Comparison of ENCODE assay signal across 29 cellular contexts in the genomic region with DNA sequence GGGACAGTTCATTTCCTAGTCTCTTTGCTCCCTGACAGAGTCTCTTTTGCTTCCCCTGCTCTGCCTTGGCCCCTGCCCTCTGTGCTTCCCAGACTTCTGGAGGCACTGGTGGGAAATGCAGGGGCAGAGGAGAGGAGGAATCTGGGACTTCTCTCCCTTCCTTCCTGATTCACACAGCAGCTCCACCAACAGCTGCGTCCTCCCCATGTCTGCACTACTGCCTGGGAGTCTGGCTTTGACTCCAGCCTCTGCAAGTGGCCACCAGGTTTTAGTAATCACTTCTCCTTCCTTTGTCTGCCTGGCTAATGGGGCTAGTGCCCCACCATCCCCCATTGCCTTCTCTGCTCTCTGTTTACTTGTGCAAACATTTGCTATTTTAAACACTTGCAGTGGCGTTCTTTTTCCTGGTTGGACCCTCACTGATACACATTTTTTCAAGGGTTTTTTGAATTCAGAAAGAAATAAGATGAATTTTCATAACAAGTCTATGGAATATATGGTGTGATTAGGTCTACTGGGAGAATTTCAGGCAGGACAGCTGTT. TPM values are rescaled to one million over a fixed set of nuclear protein-coding genes. Genes with fewer than 3 reads are reported as not detected.
DNase-seq lines count a peak whose midpoint lies in the region; ATAC-seq lines count a peak whose summit lies in the region.
"Had no signal": no experiment of that assay in that cellular context is flagged by ENCODE, and none has a peak within 500 bp of the region (broad histone marks: within the 10 kb centered on the region; RNA-seq: fewer than 3 reads in every experiment).

No MANE protein-coding gene starts in this region.

- no peak for DNase-seq in stimulated activated naive CD8-positive, alpha-beta T cell treated with anti-CD3 and anti-CD28 coated beads, Interleukin-15, Interleukin-2, amounts not matched to agents 100 U/mL and 50 U/mL, for 24 hours
- peak; percentile 28 for DNase-seq in RPMI8226
- DNase-seq in left colon: no peak
- DNase-seq in stimulated activated effector memory CD8-positive, alpha-beta T cell treated with anti-CD3 and anti-CD28 coated beads, Interleukin-12 subunit alpha, Interleukin-12 subunit beta, amount 100 ng/mL, for 72 hours (ENCODE audit: low spot score in 2 of 2): no peak
- no peak for DNase-seq in caudate nucleus (lab: John Stamatoyannopoulos, UW)
- no peak for DNase-seq in NCI-H345 (lab: John Stamatoyannopoulos, UW)
- DNase-seq in putamen (ENCODE audit: low spot score): no peak
- DNase-seq: activated B cell treated with CpG ODN at 0.5 μM for 24 hours; activated CD4-positive, alpha-beta memory T cell treated with anti-CD3 and anti-CD28 coated beads for 36 hours; activated naive CD4-positive, alpha-beta T cell treated with anti-CD3 and anti-CD28 coated beads for 36 hours; aorta; cerebellar nuclear complex; gastrocnemius medialis; GOT3; hypothalamus; Karpas-422; kidney; naive thymus-derived CD4-positive, alpha-beta T cell; posterior cingulate gyrus; SJCRH30; stimulated activated CD4-positive, alpha-beta T cell treated with anti-CD3 and anti-CD28 coated beads, Interleukin-1b, Interleukin-23, amount 100 ng/mL, for 48 hours; stimulated activated naive CD4-positive, alpha-beta T cell; thyroid gland had no signal

- no peak overlapping the region for H3K27ac ChIP-seq in caudate nucleus (ENCODE audit: low read depth, low read length)
- H3K27ac ChIP-seq: BLaER1 treated with 17β-estradiol and CSF1 and Interleukin-3, amounts not matched to agents 10 nM and 100 nM; gastrocnemius medialis; SJCRH30; thyroid gland had no signal

- no peaks in the 10 kb centered on the region for H3K27me3 Mint-ChIP-seq in stimulated activated naive CD8-positive, alpha-beta T cell treated with anti-CD3 and anti-CD28 coated beads, Interleukin-15, Interleukin-2, amounts not matched to agents 100 ng/mL and 50 ng/mL, for 24 hours
- H3K27me3 Mint-ChIP-seq: activated B cell treated with CpG ODN at 0.5 μM for 24 hours; activated CD4-positive, alpha-beta memory T cell treated with anti-CD3 and anti-CD28 coated beads for 36 hours; memory B cell had no signal

- H3K27ac Mint-ChIP-seq in stimulated activated naive CD8-positive, alpha-beta T cell treated with anti-CD3 and anti-CD28 coated beads, Interleukin-15, Interleukin-2, amounts not matched to agents 100 ng/mL and 50 ng/mL, for 24 hours: peak overlapping the region; percentile 24
- peak overlapping the region; percentile 29 for H3K27ac Mint-ChIP-seq in stimulated activated effector memory CD8-positive, alpha-beta T cell treated with anti-CD3 and anti-CD28 coated beads, Interleukin-12 subunit alpha, Interleukin-12 subunit beta, amount 100 ng/mL, for 72 hours
- H3K27ac Mint-ChIP-seq: activated B cell treated with CpG ODN at 0.5 μM for 24 hours; activated CD4-positive, alpha-beta memory T cell treated with anti-CD3 and anti-CD28 coated beads for 36 hours; activated naive CD4-positive, alpha-beta T cell treated with anti-CD3 and anti-CD28 coated beads for 36 hours; memory B cell; T-helper 1 cell treated with Interleukin-12 subunit alpha and Interleukin-12 subunit beta and Interleukin-4 antibody, amounts not matched to agents 30 μg/mL and 1 μg/mL, for 36 hours had no signal

- no peaks in the 10 kb centered on the region for H3K9me3 Mint-ChIP-seq in stimulated activated naive CD8-positive, alpha-beta T cell treated with anti-CD3 and anti-CD28 coated beads, Interleukin-15, Interleukin-2, amounts not matched to agents 100 ng/mL and 50 ng/mL, for 24 hours
- no peaks in the 10 kb centered on the region for H3K9me3 Mint-ChIP-seq in stimulated activated effector memory CD8-positive, alpha-beta T cell treated with anti-CD3 and anti-CD28 coated beads, Interleukin-12 subunit alpha, Interleukin-12 subunit beta, amount 100 ng/mL, for 72 hours
- H3K9me3 Mint-ChIP-seq: activated B cell treated with CpG ODN at 0.5 μM for 24 hours; activated CD4-positive, alpha-beta memory T cell treated with anti-CD3 and anti-CD28 coated beads for 36 hours; activated naive CD4-positive, alpha-beta T cell treated with anti-CD3 and anti-CD28 coated beads for 36 hours; memory B cell had no signal

- no peak overlapping the region for H3K4me3 Mint-ChIP-seq in stimulated activated naive CD8-positive, alpha-beta T cell treated with anti-CD3 and anti-CD28 coated beads, Interleukin-15, Interleukin-2, amounts not matched to agents 100 ng/mL and 50 ng/mL, for 24 hours
- H3K4me3 Mint-ChIP-seq in stimulated activated effector memory CD8-positive, alpha-beta T cell treated with anti-CD3 and anti-CD28 coated beads, Interleukin-12 subunit alpha, Interleukin-12 subunit beta, amount 100 ng/mL, for 72 hours: no peak overlapping the region
- H3K4me3 Mint-ChIP-seq: activated B cell treated with CpG ODN at 0.5 μM for 24 hours; activated CD4-positive, alpha-beta memory T cell treated with anti-CD3 and anti-CD28 coated beads for 36 hours; activated naive CD4-positive, alpha-beta T cell treated with anti-CD3 and anti-CD28 coated beads for 36 hours; memory B cell; naive thymus-derived CD4-positive, alpha-beta T cell; T-helper 1 cell treated with Interleukin-12 subunit alpha and Interleukin-12 subunit beta and Interleukin-4 antibody, amounts not matched to agents 30 μg/mL and 1 μg/mL, for 36 hours had no signal

- intact Hi-C loops in left colon (cut with DNase I, micrococcal nuclease): no loop called here

- no peak for ATAC-seq in stimulated activated naive CD8-positive, alpha-beta T cell treated with anti-CD3 and anti-CD28 coated beads, Interleukin-15, Interleukin-2, amounts not matched to agents 100 U/mL and 50 U/mL, for 24 hours
- peak; percentile 12 for ATAC-seq in left colon
- ATAC-seq in stimulated activated effector memory CD8-positive, alpha-beta T cell treated with anti-CD3 and anti-CD28 coated beads, Interleukin-12 subunit alpha, Interleukin-12 subunit beta, amount 100 ng/mL, for 72 hours: no peak
- ATAC-seq: esophagus mucosa; gastrocnemius medialis; GM12878; naive thymus-derived CD4-positive, alpha-beta T cell had no signal

- peaks cover 7% of the 10 kb centered on the region for H3K36me3 Mint-ChIP-seq in stimulated activated naive CD8-positive, alpha-beta T cell treated with anti-CD3 and anti-CD28 coated beads, Interleukin-15, Interleukin-2, amounts not matched to agents 100 ng/mL and 50 ng/mL, for 24 hours (ENCODE audit: low read depth)
- no peaks in the 10 kb centered on the region for H3K36me3 Mint-ChIP-seq in stimulated activated effector memory CD8-positive, alpha-beta T cell treated with anti-CD3 and anti-CD28 coated beads, Interleukin-12 subunit alpha, Interleukin-12 subunit beta, amount 100 ng/mL, for 72 hours
- H3K36me3 Mint-ChIP-seq: activated CD4-positive, alpha-beta memory T cell treated with anti-CD3 and anti-CD28 coated beads for 36 hours had no signal

- peaks cover 54% of the 10 kb centered on the region for H3K4me1 Mint-ChIP-seq in stimulated activated naive CD8-positive, alpha-beta T cell treated with anti-CD3 and anti-CD28 coated beads, Interleukin-15, Interleukin-2, amounts not matched to agents 100 ng/mL and 50 ng/mL, for 24 hours (ENCODE audit: low read depth)
- peaks cover 76% of the 10 kb centered on the region for H3K4me1 Mint-ChIP-seq in stimulated activated effector memory CD8-positive, alpha-beta T cell treated with anti-CD3 and anti-CD28 coated beads, Interleukin-12 subunit alpha, Interleukin-12 subunit beta, amount 100 ng/mL, for 72 hours
- H3K4me1 Mint-ChIP-seq: activated B cell treated with CpG ODN at 0.5 μM for 24 hours had no signal

RNA-seq across cellular contexts. Expression of a gene that starts 21.9 kb away (rescaled TPM):
- under 1 TPM; 0.49 to 0.70 TPM for total RNA-seq in left colon
- total RNA-seq: activated B cell treated with CpG ODN at 0.5 μM for 24 hours, esophagus mucosa, gastrocnemius medialis, SJCRH30 had no signal
